9 cellular contexts compared by ENCODE assay signal in genomic region chr10:88810196-88810961, GRCh38. TPM values are rescaled to one million over a fixed set of nuclear protein-coding genes. Genes with fewer than 3 reads are reported as not detected.
A peak's percentile ranks its signal among the peaks of the same experiment; 100 is the strongest.
DNase-seq lines count a peak whose midpoint lies in the region; ATAC-seq and TF ChIP-seq lines count a peak whose summit lies in the region.
"Had no signal": no experiment of that assay in that cellular context is flagged by ENCODE, and none has a peak within 500 bp of the region (broad histone marks: within the 10 kb centered on the region; RNA-seq: fewer than 3 reads in every experiment).

No MANE protein-coding gene starts in this region.

- no peaks in the 10 kb centered on the region for H3K79me2 ChIP-seq in HCT116 (ENCODE audit: insufficient read depth, low read length)

- DNase-seq in DMS53 (lab: John Stamatoyannopoulos, UW) = peak; percentile 89
- DNase-seq in HCT116 (ENCODE audit: low read depth, low spot score) = peak; percentile 60
- peak; percentile 5 for DNase-seq in NCI-H345 treated with DMSO at 0.1 percent for 48 hours (lab: John Stamatoyannopoulos, UW; ENCODE audit: unreplicated experiment)
- DNase-seq in heart left ventricle = no peak
- peak; percentile 20 for DNase-seq in retinal pigment epithelial cell (ENCODE audit: low read depth)
- DNase-seq in GF-D8 (lab: John Stamatoyannopoulos, UW) = no peak
- no peak for DNase-seq in effector CD8-positive, alpha-beta T cell (lab: John Stamatoyannopoulos, UW)

- H3K4me3 Mint-ChIP-seq in activated naive CD4-positive, alpha-beta T cell treated with anti-CD3 and anti-CD28 coated beads, Interleukin-2, amount 50 U/mL, for 24 hours = no peak overlapping the region

- BruUV-seq in HCT116 (replicated peaks; lab: Mats Ljungman, UMichigan) = no TSS peak

- RAD21 ChIA-PET in HCT116 (lab: Charles Lee; ENCODE audit: low non-redundant PET in 1 of 2, low total read pairs in 2 of 2, uncharacterized antibody in 2 of 2, unreplicated experiment in 2 of 2) = interaction anchor here (0.7 to 0.8 kb wide), 4 partner anchors 79 to 246 kb away, joined by 3 to 6 read pairs (median 4); no protein-coding TSS in a partner anchor

- peak overlapping the region; percentile 33 for H3K27ac Mint-ChIP-seq in activated naive CD4-positive, alpha-beta T cell treated with anti-CD3 and anti-CD28 coated beads, Interleukin-2, amount 50 U/mL, for 24 hours

- H3K27me3 Mint-ChIP-seq in activated naive CD4-positive, alpha-beta T cell treated with anti-CD3 and anti-CD28 coated beads, Interleukin-2, amount 50 U/mL, for 24 hours = no peaks in the 10 kb centered on the region

- H3K4me1 ChIP-seq in HCT116 (ENCODE audit: control insufficient read depth in 1 of 2, insufficient read depth in 2 of 2, low read length in 2 of 2) = no peaks in the 10 kb centered on the region
- no peaks in the 10 kb centered on the region for H3K4me1 ChIP-seq in heart left ventricle

- intact Hi-C loops in HCT116 (cut with micrococcal nuclease) (loop anchor here (1.0 to 5.0 kb wide), 3 partner anchors 122 to 245 kb away; partner anchors contain the start of gene RNLS), heart left ventricle (cut with DNase I) (loop anchor here in 4 of 10 donors (5.0 to 10.0 kb wide), 3 partner anchors 123 to 246 kb away; no protein-coding TSS in a partner anchor)

- H3K9me3 ChIP-seq in HCT116 (ENCODE audit: control insufficient read depth in 1 of 2, insufficient read depth in 1 of 2, low read depth in 1 of 2, low read length in 2 of 2) (no peaks in the 10 kb centered on the region), heart left ventricle (no peaks in the 10 kb centered on the region)

- H3K27ac ChIP-seq in HCT116 (ENCODE audit: low read depth, low read length) (no peak overlapping the region), heart left ventricle (no peak overlapping the region)

- peaks cover 29% of the 10 kb centered on the region for H3K4me1 Mint-ChIP-seq in activated naive CD4-positive, alpha-beta T cell treated with anti-CD3 and anti-CD28 coated beads, Interleukin-2, amount 50 U/mL, for 24 hours

- H3K9me2 ChIP-seq in HCT116 (ENCODE audit: insufficient read depth) = no peaks in the 10 kb centered on the region

- H3K9me3 Mint-ChIP-seq in activated naive CD4-positive, alpha-beta T cell treated with anti-CD3 and anti-CD28 coated beads, Interleukin-2, amount 50 U/mL, for 24 hours = no peaks in the 10 kb centered on the region

- no peaks in the 10 kb centered on the region for H3K27me3 ChIP-seq in HCT116 (ENCODE audit: insufficient read depth, low read length)
- H3K27me3 ChIP-seq in heart left ventricle = peaks cover 0 to 8% (median 0%) of the 10 kb centered on the region in 9 donors

- peak; percentile 82 for TF ChIP-seq RAD21 in HCT116 (IDR thresholded peaks at IDR 0.05; ENCODE audit: low read depth)

- no peaks in the 10 kb centered on the region for H4K20me1 ChIP-seq in HCT116 (ENCODE audit: insufficient read depth)

- no peak overlapping the region for H3K4me3 ChIP-seq in HCT116 (replicated peaks in 1 of 2; ENCODE audit: low read depth in 1 of 2, low read length in 2 of 2)
- H3K4me3 ChIP-seq in heart left ventricle = no peak overlapping the region
- H3K4me3 ChIP-seq in retinal pigment epithelial cell (ENCODE audit: low read length) = no peak overlapping the region

- CTCF ChIA-PET in HCT116 (lab: Charles Lee) = interaction anchor here (0.7 to 3.5 kb wide), 7 partner anchors 11 to 901 kb away, joined by 3 to 26 read pairs (median 4); no protein-coding TSS in a partner anchor

- no peaks in the 10 kb centered on the region for H3K36me3 Mint-ChIP-seq in activated naive CD4-positive, alpha-beta T cell treated with anti-CD3 and anti-CD28 coated beads, Interleukin-2, amount 50 U/mL, for 24 hours

- H3K36me3 ChIP-seq in HCT116 (ENCODE audit: control insufficient read depth in 1 of 2, insufficient read depth in 2 of 2, low read length in 2 of 2) = no peaks in the 10 kb centered on the region
- H3K36me3 ChIP-seq in heart left ventricle = no peaks in the 10 kb centered on the region

- H2AFZ ChIP-seq in HCT116 (ENCODE audit: low read depth, low read length, poor library complexity, severe bottlenecking) = peak overlapping the region; percentile 55

- POLR2A ChIA-PET in HCT116 (lab: Charles Lee) = no interaction called here

- TF ChIP-seq CTCF in HCT116 (IDR thresholded peaks at IDR 0.05 in 2 of 3, conservative IDR thresholded peaks at IDR 0.05 in 1 of 3; ENCODE audit: borderline replicate concordance in 1 of 3, insufficient read depth in 1 of 3, low read depth in 2 of 3, low read length in 2 of 3) = peak; percentile 83 to 86 (median 84)
- TF ChIP-seq CTCF in heart left ventricle (IDR thresholded peaks at IDR 0.05) = peak; percentile 39 to 68 (median 56)
- TF ChIP-seq CTCF in retinal pigment epithelial cell (conservative IDR thresholded peaks at IDR 0.05; ENCODE audit: low read depth, low read length) = peak; percentile 90

- TF ChIP-seq POLR2A in HCT116 (IDR thresholded peaks at IDR 0.05; ENCODE audit: borderline replicate concordance, extremely low read depth, insufficient read depth, insufficient read length) (no peak), heart left ventricle (IDR thresholded peaks at IDR 0.05) (no peak)

- no peak overlapping the region for H3K9ac ChIP-seq in HCT116 (ENCODE audit: low read length)

- 41 to 49% (median 44%) methylated on average over 5 of the region's 5 CpGs for WGBS in heart left ventricle, 4 donors

- H3K4me2 ChIP-seq in HCT116 (ENCODE audit: low read length) = no peak overlapping the region

- peak; percentile 98 for ATAC-seq in HCT116
- peak in 1 of 4 donors; percentile 49 for ATAC-seq in heart left ventricle

TF ChIP-seq in HCT116, 20 proteins besides CTCF, POLR2A, EP300 and RAD21:
- TF ChIP-seq CBX3 (IDR thresholded peaks at IDR 0.05; ENCODE audit: low read depth) (peak; percentile 47), ZFX (IDR thresholded peaks at IDR 0.05) (no peak), MAX (IDR thresholded peaks at IDR 0.05) (peak; percentile 56; the same call in 1 of the 2 replicates)

RNA-seq across cellular contexts. Expression of gene LIPM, which starts 7.8 kb away (rescaled TPM):
- total RNA-seq in HCT116 (2021; ENCODE audit: unreplicated experiment) (not detected), heart left ventricle (not detected)
- 0.16 and 0.21 TPM in 2 replicates for polyA plus RNA-seq in HCT116 (2012)
- polyA plus RNA-seq in heart left ventricle = not detected
- total RNA-seq: activated CD8-positive, alpha-beta memory T cell treated with anti-CD3 and anti-CD28 coated beads for 36 hours had no signal

RNA-seq across cellular contexts. Expression of gene ANKRD22, which starts 41.3 kb away (rescaled TPM):
- total RNA-seq in HCT116 (2021; ENCODE audit: unreplicated experiment) (2.3 TPM), heart left ventricle (1 to 10 TPM in 1 of 9 donors, under 1 TPM in 1, not detected in 7; 0.52 to 5.9 TPM)
- 1.9 and 2.5 TPM in 2 replicates for polyA plus RNA-seq in HCT116 (2012)
- under 1 TPM in 1 of 2 donors, not detected in 1; 0.12 TPM for polyA plus RNA-seq in heart left ventricle

RNA-seq across cellular contexts. Expression of gene LIPN, which starts 50.6 kb away (rescaled TPM):
- total RNA-seq in HCT116 (2021; ENCODE audit: unreplicated experiment) (not detected), heart left ventricle (under 1 TPM in 1 of 9 donors, not detected in 8; 0.43 TPM)
- polyA plus RNA-seq in HCT116 (2012) = not detected in 2 replicates
- not detected for polyA plus RNA-seq in heart left ventricle
- total RNA-seq: activated CD8-positive, alpha-beta memory T cell treated with anti-CD3 and anti-CD28 coated beads for 36 hours had no signal

Comparison
In these comparisons a context has a peak if more than half of its experiments do, and no peak if none do; other contexts are left out.
1. DNase-seq: peak in DMS53 (single experiment), HCT116 (single experiment), NCI-H345 treated with DMSO at 0.1 percent for 48 hours (single experiment) and retinal pigment epithelial cell (single experiment); none in heart left ventricle (0 of 5), GF-D8 (single experiment) and effector CD8-positive, alpha-beta T cell (single experiment).
2. Peak in every context shown above with its lines, with median percentiles within 50 percentile points of each other: CTCF ChIP-seq.